ENCODE assay signal across 1 cellular context in genomic region chr14:105537580-105538474, GRCh38.
A peak's percentile ranks its signal among the peaks of the same experiment; 100 is the strongest.
TF ChIP-seq lines count a peak whose summit lies in the region.

No MANE protein-coding gene starts in this region.

TF ChIP-seq in HEK293, 187 proteins besides CTCF, POLR2A, EP300 and RAD21 (continued from another document):
- no peak for TF ChIP-seq ZNF280D (tag by site-specific recombination; IDR thresholded peaks at IDR 0.05)
- no peak for TF ChIP-seq ZNF596 (tag by site-specific recombination; IDR thresholded peaks at IDR 0.05)
- no peak for TF ChIP-seq ATF2 (tag by site-specific recombination; IDR thresholded peaks at IDR 0.05; ENCODE audit: low read depth)
- no peak for TF ChIP-seq ZBTB20 (tag by site-specific recombination; IDR thresholded peaks at IDR 0.05)
- 0 out of 2 replicates have a peak, but pooled peaks have one; percentile 26 for TF ChIP-seq ZSCAN30 (tag by site-specific recombination; IDR thresholded peaks at IDR 0.05)
- TF ChIP-seq ZIC2 (tag by site-specific recombination; IDR thresholded peaks at IDR 0.05): no peak
- TF ChIP-seq ZNF202 (tag by site-specific recombination; IDR thresholded peaks at IDR 0.05; ENCODE audit: borderline replicate concordance): no peak
- TF ChIP-seq GLIS2 (tag by site-specific recombination; IDR thresholded peaks at IDR 0.05): peak; percentile 68
- peak; percentile 14 for TF ChIP-seq ZBTB26 (tag by site-specific recombination; optimal IDR thresholded peaks at IDR 0.05)
- TF ChIP-seq YY1 (tag by site-specific recombination; IDR thresholded peaks at IDR 0.05): no peak
- TF ChIP-seq ZNF549 (tag by site-specific recombination; IDR thresholded peaks at IDR 0.05): no peak
- no peak for TF ChIP-seq PATZ1 (tag by site-specific recombination; IDR thresholded peaks at IDR 0.05)
- 0 out of 2 replicates have a peak, but pooled peaks have one; percentile 47 for TF ChIP-seq ZNF785 (tag by site-specific recombination; IDR thresholded peaks at IDR 0.05)
- no peak for TF ChIP-seq ZNF341 (tag by site-specific recombination; IDR thresholded peaks at IDR 0.05; ENCODE audit: low read depth)
- TF ChIP-seq ZEB2 (tag by site-specific recombination; IDR thresholded peaks at IDR 0.05): peak; percentile 53; the same call in 1 of the 2 replicates
- TF ChIP-seq ZNF768 (tag by site-specific recombination; IDR thresholded peaks at IDR 0.05): no peak
- TF ChIP-seq ZSCAN5A (tag by site-specific recombination; IDR thresholded peaks at IDR 0.05): no peak
- no peak for TF ChIP-seq ZFP37 (tag by site-specific recombination; IDR thresholded peaks at IDR 0.05)
